In the genomic region with DNA sequence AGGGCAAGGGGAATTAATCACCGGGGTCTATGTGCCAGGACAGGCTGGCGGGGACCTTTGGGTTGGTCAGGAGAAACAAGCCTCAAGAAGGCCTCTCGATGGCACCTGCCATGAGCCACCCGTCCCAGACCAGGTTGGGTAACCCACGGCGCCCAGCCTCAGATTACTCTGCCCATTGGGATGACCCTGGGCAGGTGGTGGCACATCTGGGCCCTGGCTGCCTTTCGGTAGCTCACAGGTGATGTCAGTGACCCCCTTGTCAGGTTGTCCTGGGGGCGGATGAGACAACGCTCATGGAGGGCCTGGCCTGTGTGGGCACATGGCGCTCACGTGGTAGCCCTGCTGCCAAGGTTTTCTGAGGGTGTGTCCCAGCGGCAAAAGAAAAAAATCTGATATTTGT, we compare ENCODE assay signal across 26 cellular contexts.
DNase-seq lines count a peak whose midpoint lies in the region; ATAC-seq and TF ChIP-seq lines count a peak whose summit lies in the region.
"Had no signal": no experiment of that assay in that cellular context is flagged by ENCODE, and none has a peak within 500 bp of the region (broad histone marks: within the 10 kb centered on the region; RNA-seq: fewer than 3 reads in every experiment).

No MANE protein-coding gene starts in this region.

- no peaks in the 10 kb centered on the region for H3K9me3 Mint-ChIP-seq in activated CD8-positive, alpha-beta memory T cell treated with anti-CD3 and anti-CD28 coated beads, Interleukin-2, amount 10 ng/mL, durations not matched to agents 7 days and 5 days (ENCODE audit: low read depth)
- H3K9me3 Mint-ChIP-seq: CD8-positive, alpha-beta T cell had no signal

- H3K4me3 ChIP-seq in esophagus muscularis mucosa (no peak overlapping the region), sigmoid colon (no peak overlapping the region)

- 97% methylated on average over 9 of the region's 12 CpGs for WGBS in esophagus muscularis mucosa
- WGBS in sigmoid colon, 2 donors = 91 to 92% methylated on average over 12 of the region's 12 CpGs

- no peaks in the 10 kb centered on the region for H3K4me1 ChIP-seq in esophagus muscularis mucosa
- H3K4me1 ChIP-seq in sigmoid colon = no peaks in the 10 kb centered on the region

- H3K36me3 ChIP-seq in esophagus muscularis mucosa (no peaks in the 10 kb centered on the region), sigmoid colon (no peaks in the 10 kb centered on the region)

- intact Hi-C loops in esophagus muscularis mucosa (cut with DNase I) (loop anchor here (5.0 kb wide), 1 partner anchor 66 kb away; no protein-coding TSS in a partner anchor), sigmoid colon (cut with DNase I) (loop anchor here (5.0 kb wide), 1 partner anchor 71 kb away; no protein-coding TSS in a partner anchor)

- H3K36me3 Mint-ChIP-seq in activated CD8-positive, alpha-beta memory T cell treated with anti-CD3 and anti-CD28 coated beads, Interleukin-2, amount 10 ng/mL, durations not matched to agents 7 days and 5 days = no peaks in the 10 kb centered on the region
- H3K36me3 Mint-ChIP-seq: CD8-positive, alpha-beta T cell had no signal

- peak; percentile 38 for DNase-seq in activated CD8-positive, alpha-beta memory T cell treated with anti-CD3 and anti-CD28 coated beads, Interleukin-2, amount 10 ng/mL, durations not matched to agents 7 days and 5 days
- DNase-seq in activated CD8-positive, alpha-beta memory T cell treated with anti-CD3 and anti-CD28 coated beads for 24 hours = no peak
- peak; percentile 8 for DNase-seq in GM13976 (ENCODE audit: low spot score)
- DNase-seq in esophagus muscularis mucosa (ENCODE audit: extremely low spot score) = peak; percentile 77
- DNase-seq in sigmoid colon = peak; percentile 60
- no peak for DNase-seq in NCI-H446 treated with DMSO at 0.1 percent for 48 hours (lab: John Stamatoyannopoulos, UW)
- no peak for DNase-seq in COR-L47 (lab: John Stamatoyannopoulos, UW)
- DNase-seq: 8988T; AML-193; C1 segment of cervical spinal cord; Calu3; HFFc6; IMR-90; NCI-H1092 treated with DMSO at 0.1 percent for 48 hours; NCI-H1436 treated with DMSO at 0.1 percent for 48 hours; NCI-H1930; NCI-H226; NCI-H524; NCI-H774; NK-92 treated with Interleukin-12 subunit alpha and Interleukin-12 subunit beta, amount 100 ng/mL, for 24 hours had no signal

- TF ChIP-seq POLR2A in esophagus muscularis mucosa (IDR thresholded peaks at IDR 0.05; ENCODE audit: low read depth) (no peak), sigmoid colon (IDR thresholded peaks at IDR 0.05) (no peak)

- peaks cover 6% of the 10 kb centered on the region for H3K4me1 Mint-ChIP-seq in activated CD8-positive, alpha-beta memory T cell treated with anti-CD3 and anti-CD28 coated beads, Interleukin-2, amount 10 ng/mL, durations not matched to agents 7 days and 5 days

- no peak overlapping the region for H3K4me3 Mint-ChIP-seq in activated CD8-positive, alpha-beta memory T cell treated with anti-CD3 and anti-CD28 coated beads, Interleukin-2, amount 10 ng/mL, durations not matched to agents 7 days and 5 days
- H3K4me3 Mint-ChIP-seq: CD8-positive, alpha-beta T cell; HFFc6 had no signal

- no peak overlapping the region for H3K27ac Mint-ChIP-seq in activated CD8-positive, alpha-beta memory T cell treated with anti-CD3 and anti-CD28 coated beads, Interleukin-2, amount 10 ng/mL, durations not matched to agents 7 days and 5 days
- H3K27ac Mint-ChIP-seq: CD8-positive, alpha-beta T cell; HFFc6 had no signal

- TF ChIP-seq EP300 in esophagus muscularis mucosa (IDR thresholded peaks at IDR 0.05) = no peak
- TF ChIP-seq EP300 in sigmoid colon (IDR thresholded peaks at IDR 0.05) = no peak

- H3K27me3 Mint-ChIP-seq in activated CD8-positive, alpha-beta memory T cell treated with anti-CD3 and anti-CD28 coated beads, Interleukin-2, amount 10 ng/mL, durations not matched to agents 7 days and 5 days = no peaks in the 10 kb centered on the region

- in situ Hi-C loops in GM13976 (cut with MboI; ENCODE audit: low sequenced_read_pairs, unreplicated experiment) = no loop called here

- H3K27ac ChIP-seq in esophagus muscularis mucosa (replicated peaks in 1 of 4) (no peak overlapping the region), sigmoid colon (no peak overlapping the region)
- H3K27ac ChIP-seq: HL-60, KMS-11, RWPE1 had no signal

- H3K9me3 ChIP-seq in esophagus muscularis mucosa = no peaks in the 10 kb centered on the region
- H3K9me3 ChIP-seq in sigmoid colon = no peaks in the 10 kb centered on the region

- peaks cover 0 to 17% (median 0%) of the 10 kb centered on the region in 4 donors for H3K27me3 ChIP-seq in esophagus muscularis mucosa
- peaks cover 0 to 7% (median 0%) of the 10 kb centered on the region in 3 donors for H3K27me3 ChIP-seq in sigmoid colon

- TF ChIP-seq CTCF in GM13976 (IDR thresholded peaks at IDR 0.05; ENCODE audit: borderline replicate concordance, control extremely low read depth, extremely low read depth, insufficient read depth, missing control alignments) (no peak), esophagus muscularis mucosa (IDR thresholded peaks at IDR 0.05) (no peak), sigmoid colon (IDR thresholded peaks at IDR 0.05) (no peak)

- ATAC-seq in activated CD8-positive, alpha-beta memory T cell treated with anti-CD3 and anti-CD28 coated beads, Interleukin-2, amount 10 ng/mL, durations not matched to agents 7 days and 5 days = no peak
- ATAC-seq in GM21360 (IDR thresholded peaks at IDR 0.05; ENCODE audit: unreplicated experiment) = no peak
- ATAC-seq: CD8-positive, alpha-beta T cell; SK-N-SH treated with all-trans-retinoic acid at 6 μM for 48 hours had no signal

- CTCF ChIA-PET in activated CD8-positive, alpha-beta memory T cell treated with anti-CD3 and anti-CD28 coated beads, Interleukin-2, amount 10 ng/mL, durations not matched to agents 7 days and 5 days (lab: Charles Lee) = interaction anchor here (1.5 kb wide), 1 partner anchor 69 kb away, joined by 5 read pairs; no protein-coding TSS in a partner anchor

Comparison
In these comparisons a context has a peak if more than half of its experiments do, and no peak if none do; other contexts are left out.
1. DNase-seq: peak in activated CD8-positive, alpha-beta memory T cell treated with anti-CD3 and anti-CD28 coated beads, Interleukin-2, amount 10 ng/mL, durations not matched to agents 7 days and 5 days (single experiment), GM13976 (single experiment), esophagus muscularis mucosa (single experiment) and sigmoid colon (single experiment); none in activated CD8-positive, alpha-beta memory T cell treated with anti-CD3 and anti-CD28 coated beads for 24 hours (single experiment), NCI-H446 treated with DMSO at 0.1 percent for 48 hours (single experiment) and COR-L47 (single experiment).